1 cellular context compared by ENCODE assay signal in the genomic region with DNA sequence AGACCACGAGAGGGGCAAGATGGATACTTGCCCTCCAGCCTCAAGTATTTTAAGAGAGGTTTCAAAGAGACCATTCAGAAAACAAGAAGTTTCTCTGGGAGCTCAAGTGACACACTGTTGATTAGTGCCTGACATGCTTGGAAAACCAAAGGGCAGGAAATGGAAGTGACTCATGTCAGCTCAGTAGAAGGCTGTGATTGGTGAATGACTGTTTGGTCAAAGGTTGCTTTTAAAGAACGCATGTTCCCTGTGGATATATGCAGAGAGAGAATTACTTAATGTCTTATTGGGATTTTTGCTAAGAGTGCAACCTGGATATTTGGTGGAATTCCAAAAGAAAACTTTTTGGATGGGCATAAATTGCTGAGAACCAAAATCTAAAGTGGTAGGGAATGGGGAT.
TF ChIP-seq lines count a peak whose summit lies in the region.

No MANE protein-coding gene starts in this region.

TF ChIP-seq in GM23338, 12 proteins besides CTCF, POLR2A, EP300 and RAD21 (continued from another document):
- TF ChIP-seq, protein P1, sequence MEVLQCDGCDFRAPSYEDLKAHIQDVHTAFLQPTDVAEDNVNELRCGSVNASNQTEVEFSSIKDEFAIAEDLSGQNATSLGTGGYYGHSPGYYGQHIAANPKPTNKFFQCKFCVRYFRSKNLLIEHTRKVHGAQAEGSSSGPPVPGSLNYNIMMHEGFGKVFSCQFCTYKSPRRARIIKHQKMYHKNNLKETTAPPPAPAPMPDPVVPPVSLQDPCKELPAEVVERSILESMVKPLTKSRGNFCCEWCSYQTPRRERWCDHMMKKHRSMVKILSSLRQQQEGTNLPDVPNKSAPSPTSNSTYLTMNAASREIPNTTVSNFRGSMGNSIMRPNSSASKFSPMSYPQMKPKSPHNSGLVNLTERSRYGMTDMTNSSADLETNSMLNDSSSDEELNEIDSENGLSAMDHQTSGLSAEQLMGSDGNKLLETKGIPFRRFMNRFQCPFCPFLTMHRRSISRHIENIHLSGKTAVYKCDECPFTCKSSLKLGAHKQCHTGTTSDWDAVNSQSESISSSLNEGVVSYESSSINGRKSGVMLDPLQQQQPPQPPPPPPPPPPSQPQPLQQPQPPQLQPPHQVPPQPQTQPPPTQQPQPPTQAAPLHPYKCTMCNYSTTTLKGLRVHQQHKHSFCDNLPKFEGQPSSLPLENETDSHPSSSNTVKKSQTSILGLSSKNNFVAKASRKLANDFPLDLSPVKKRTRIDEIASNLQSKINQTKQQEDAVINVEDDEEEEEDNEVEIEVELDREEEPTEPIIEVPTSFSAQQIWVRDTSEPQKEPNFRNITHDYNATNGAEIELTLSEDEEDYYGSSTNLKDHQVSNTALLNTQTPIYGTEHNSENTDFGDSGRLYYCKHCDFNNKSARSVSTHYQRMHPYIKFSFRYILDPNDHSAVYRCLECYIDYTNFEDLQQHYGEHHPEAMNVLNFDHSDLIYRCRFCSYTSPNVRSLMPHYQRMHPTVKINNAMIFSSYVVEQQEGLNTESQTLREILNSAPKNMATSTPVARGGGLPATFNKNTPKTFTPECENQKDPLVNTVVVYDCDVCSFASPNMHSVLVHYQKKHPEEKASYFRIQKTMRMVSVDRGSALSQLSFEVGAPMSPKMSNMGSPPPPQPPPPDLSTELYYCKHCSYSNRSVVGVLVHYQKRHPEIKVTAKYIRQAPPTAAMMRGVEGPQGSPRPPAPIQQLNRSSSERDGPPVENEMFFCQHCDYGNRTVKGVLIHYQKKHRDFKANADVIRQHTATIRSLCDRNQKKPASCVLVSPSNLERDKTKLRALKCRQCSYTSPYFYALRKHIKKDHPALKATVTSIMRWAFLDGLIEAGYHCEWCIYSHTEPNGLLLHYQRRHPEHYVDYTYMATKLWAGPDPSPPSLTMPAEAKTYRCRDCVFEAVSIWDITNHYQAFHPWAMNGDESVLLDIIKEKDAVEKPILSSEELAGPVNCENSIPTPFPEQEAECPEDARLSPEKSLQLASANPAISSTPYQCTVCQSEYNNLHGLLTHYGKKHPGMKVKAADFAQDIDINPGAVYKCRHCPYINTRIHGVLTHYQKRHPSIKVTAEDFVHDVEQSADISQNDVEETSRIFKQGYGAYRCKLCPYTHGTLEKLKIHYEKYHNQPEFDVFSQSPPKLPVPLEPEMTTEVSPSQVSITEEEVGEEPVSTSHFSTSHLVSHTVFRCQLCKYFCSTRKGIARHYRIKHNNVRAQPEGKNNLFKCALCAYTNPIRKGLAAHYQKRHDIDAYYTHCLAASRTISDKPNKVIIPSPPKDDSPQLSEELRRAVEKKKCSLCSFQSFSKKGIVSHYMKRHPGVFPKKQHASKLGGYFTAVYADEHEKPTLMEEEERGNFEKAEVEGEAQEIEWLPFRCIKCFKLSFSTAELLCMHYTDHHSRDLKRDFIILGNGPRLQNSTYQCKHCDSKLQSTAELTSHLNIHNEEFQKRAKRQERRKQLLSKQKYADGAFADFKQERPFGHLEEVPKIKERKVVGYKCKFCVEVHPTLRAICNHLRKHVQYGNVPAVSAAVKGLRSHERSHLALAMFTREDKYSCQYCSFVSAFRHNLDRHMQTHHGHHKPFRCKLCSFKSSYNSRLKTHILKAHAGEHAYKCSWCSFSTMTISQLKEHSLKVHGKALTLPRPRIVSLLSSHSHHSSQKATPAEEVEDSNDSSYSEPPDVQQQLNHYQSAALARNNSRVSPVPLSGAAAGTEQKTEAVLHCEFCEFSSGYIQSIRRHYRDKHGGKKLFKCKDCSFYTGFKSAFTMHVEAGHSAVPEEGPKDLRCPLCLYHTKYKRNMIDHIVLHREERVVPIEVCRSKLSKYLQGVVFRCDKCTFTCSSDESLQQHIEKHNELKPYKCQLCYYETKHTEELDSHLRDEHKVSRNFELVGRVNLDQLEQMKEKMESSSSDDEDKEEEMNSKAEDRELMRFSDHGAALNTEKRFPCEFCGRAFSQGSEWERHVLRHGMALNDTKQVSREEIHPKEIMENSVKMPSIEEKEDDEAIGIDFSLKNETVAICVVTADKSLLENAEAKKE (CRISPR knock-in tag; IDR thresholded peaks at IDR 0.05): no peak
- TF ChIP-seq CREB1 (CRISPR knock-in tag; IDR thresholded peaks at IDR 0.05; ENCODE audit: low read depth) (no peak), EZH2 (IDR thresholded peaks at IDR 0.05; ENCODE audit: low read depth, unreplicated experiment) (no peak), JUNB (IDR thresholded peaks at IDR 0.05; ENCODE audit: unreplicated experiment) (no peak), EZH2phosphoT487 (IDR thresholded peaks at IDR 0.05; ENCODE audit: unreplicated experiment) (no peak), NANOG (IDR thresholded peaks at IDR 0.05; ENCODE audit: borderline replicate concordance) (no peak)
- TF ChIP-seq, protein P2, sequence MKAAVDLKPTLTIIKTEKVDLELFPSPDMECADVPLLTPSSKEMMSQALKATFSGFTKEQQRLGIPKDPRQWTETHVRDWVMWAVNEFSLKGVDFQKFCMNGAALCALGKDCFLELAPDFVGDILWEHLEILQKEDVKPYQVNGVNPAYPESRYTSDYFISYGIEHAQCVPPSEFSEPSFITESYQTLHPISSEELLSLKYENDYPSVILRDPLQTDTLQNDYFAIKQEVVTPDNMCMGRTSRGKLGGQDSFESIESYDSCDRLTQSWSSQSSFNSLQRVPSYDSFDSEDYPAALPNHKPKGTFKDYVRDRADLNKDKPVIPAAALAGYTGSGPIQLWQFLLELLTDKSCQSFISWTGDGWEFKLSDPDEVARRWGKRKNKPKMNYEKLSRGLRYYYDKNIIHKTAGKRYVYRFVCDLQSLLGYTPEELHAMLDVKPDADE (IDR thresholded peaks at IDR 0.05): no peak
